23 cellular contexts compared by ENCODE assay signal in genomic region chr13:31088826-31089420, GRCh38.
"Had no signal": no experiment of that assay in that cellular context is flagged by ENCODE, and none has a peak within 500 bp of the region (broad histone marks: within the 10 kb centered on the region; RNA-seq: fewer than 3 reads in every experiment).

No MANE protein-coding gene starts in this region.

- H2AFZ ChIP-seq: parathyroid adenoma had no signal

- DNase-seq: cortex of kidney; effector memory CD8-positive, alpha-beta T cell; erythroblast; esophagus squamous epithelium; foreskin melanocyte; hypothalamus; kidney; left lung; mesendoderm; midbrain; naive thymus-derived CD4-positive, alpha-beta T cell; occipital lobe; right lobe of liver; small intestine; stimulated activated CD4-positive, alpha-beta T cell treated with anti-CD3 and anti-CD28 coated beads, Interleukin-15, amount 100 ng/mL, for 24 hours; stimulated activated CD4-positive, alpha-beta T cell treated with anti-CD3 and anti-CD28 coated beads, Interleukin-2, amount 100 ng/mL, for 48 hours; stimulated activated naive B cell treated with anti-CD40 and anti-IgM and Interleukin-4, amounts not matched to agents 10 μg/mL and 1 μg/mL and 100 μg/mL, for 72 hours; upper lobe of right lung; uterus had no signal

- H3K4me3 ChIP-seq: esophagus squamous epithelium, left lung, right lobe of liver, thoracic aorta, tibial nerve, upper lobe of right lung, uterus had no signal

- H3K27me3 ChIP-seq: right lobe of liver, tibial nerve, upper lobe of right lung, uterus had no signal

- H3K36me3 ChIP-seq: esophagus squamous epithelium, left lung, right lobe of liver, thoracic aorta, tibial nerve, upper lobe of right lung, uterus had no signal

- FAIRE-seq: endometrium, kidney, small intestine had no signal

- H3K9ac ChIP-seq: parathyroid adenoma had no signal

- H3K27ac ChIP-seq: esophagus squamous epithelium, left lung, parathyroid adenoma, right lobe of liver, thoracic aorta, tibial nerve, upper lobe of right lung, uterus had no signal

- H3K4me1 ChIP-seq: left lung, parathyroid adenoma, right lobe of liver, tibial nerve, upper lobe of right lung, uterus had no signal

- H3K9me3 ChIP-seq: esophagus squamous epithelium, left lung, right lobe of liver, thoracic aorta, tibial nerve, upper lobe of right lung, uterus had no signal

- H3K79me2 ChIP-seq: parathyroid adenoma had no signal
